ENCODE assay signal across 8 cellular contexts in genomic region chr12:94872671-94873367, GRCh38.
DNase-seq lines count a peak whose midpoint lies in the region; ATAC-seq, FAIRE-seq and TF ChIP-seq lines count a peak whose summit lies in the region.

No MANE protein-coding gene starts in this region.

- peaks cover 68% of the 10 kb centered on the region for H3K27me3 Mint-ChIP-seq in activated T-helper 17 cell treated with anti-CD3 and anti-CD28 coated beads, Interleukin-2, amount 50 U/mL, for 72 hours

- peak overlapping the region; percentile 48 for H3K4me3 Mint-ChIP-seq in activated T-helper 17 cell treated with anti-CD3 and anti-CD28 coated beads, Interleukin-2, amount 50 U/mL, for 72 hours

- FAIRE-seq in A549 (lab: Jason Lieb, UNC) = no peak

- POLR2A ChIA-PET in A549 (lab: Yijun Ruan, JAX) = no interaction called here

- H3K27ac Mint-ChIP-seq in activated T-helper 17 cell treated with anti-CD3 and anti-CD28 coated beads, Interleukin-2, amount 50 U/mL, for 72 hours = no peak overlapping the region

- ATAC-seq in A549 (peak in 1 of 2 experiments; percentile 18; a peak in 3 of 6 replicates), GM18868 (IDR thresholded peaks at IDR 0.05; ENCODE audit: unreplicated experiment) (peak; percentile 21), HG03045 (IDR thresholded peaks at IDR 0.05; ENCODE audit: unreplicated experiment) (peak; percentile 34), lung (ENCODE audit: insufficient read depth, low FRiP score) (no peak), GM21367 (IDR thresholded peaks at IDR 0.05; ENCODE audit: unreplicated experiment) (no peak)
- no peak for ATAC-seq in activated T-helper 17 cell treated with anti-CD3 and anti-CD28 coated beads, Interleukin-2, amount 50 U/mL, for 72 hours (replicated peaks)

- WGBS in A549 (ENCODE audit: missing lambda C conversion rate) = 54% methylated on average over 14 of the region's 36 CpGs
- WGBS in lung, 2 donors = 10 to 11% methylated on average over 29 to 36 of the region's 36 CpGs

- H3K4me1 Mint-ChIP-seq in activated T-helper 17 cell treated with anti-CD3 and anti-CD28 coated beads, Interleukin-2, amount 50 U/mL, for 72 hours = peaks cover 11% of the 10 kb centered on the region

- no peaks in the 10 kb centered on the region for H3K27me3 ChIP-seq in lung (ENCODE audit: control insufficient read depth, insufficient read depth)

- H3K9me3 ChIP-seq in A549 = no peaks in the 10 kb centered on the region
- H3K9me3 ChIP-seq in lung (ENCODE audit: control insufficient read depth in 2 of 2, insufficient read depth in 1 of 2, low read length in 1 of 2) = no peaks in the 10 kb centered on the region

- TF ChIP-seq CTCF in A549 (IDR thresholded peaks at IDR 0.05) (no peak), lung (IDR thresholded peaks at IDR 0.05; ENCODE audit: control extremely low read depth, extremely low read depth) (no peak)

- TF ChIP-seq RAD21 in A549 (conservative IDR thresholded peaks at IDR 0.05 in 1 of 2, IDR thresholded peaks at IDR 0.05 in 1 of 2) = no peak

- no peak for TF ChIP-seq POLR2A in A549 (IDR thresholded peaks at IDR 0.05; ENCODE audit: low read length)

- peaks cover 19% of the 10 kb centered on the region; the same call in 2 of the 3 replicates for H3K4me1 ChIP-seq in A549
- peaks cover 0 to 14% of the 10 kb centered on the region in 2 donors for H3K4me1 ChIP-seq in lung (ENCODE audit: control insufficient read depth in 2 of 2, insufficient read depth in 2 of 2, low read length in 2 of 2)

- TF ChIP-seq EP300 in A549 (IDR thresholded peaks at IDR 0.05) = no peak

- no peaks in the 10 kb centered on the region for H3K36me3 Mint-ChIP-seq in activated T-helper 17 cell treated with anti-CD3 and anti-CD28 coated beads, Interleukin-2, amount 50 U/mL, for 72 hours (ENCODE audit: low read depth)

- no peaks in the 10 kb centered on the region for H3K36me3 ChIP-seq in lung (ENCODE audit: control insufficient read depth in 2 of 2, insufficient read depth in 2 of 2, low read length in 2 of 2)

- no peaks in the 10 kb centered on the region for H3K9me3 Mint-ChIP-seq in activated T-helper 17 cell treated with anti-CD3 and anti-CD28 coated beads, Interleukin-2, amount 50 U/mL, for 72 hours

- peak overlapping the region; percentile 99 for H3K4me2 ChIP-seq in A549

- H3K4me3 ChIP-seq in A549 (peak overlapping the region; percentile 63), lung (peak overlapping the region; percentile 35)

- no peak for DNase-seq in A549 (ENCODE audit: low read depth in 1 of 2, low spot score in 1 of 2)
- DNase-seq in lung (ENCODE audit: low spot score) = no peak
- DNase-seq in medulla oblongata (ENCODE audit: extremely low spot score) = no peak
- DNase-seq in stimulated activated CD4-positive, alpha-beta T cell treated with anti-CD3 and anti-CD28 coated beads, Interleukin-1b, Interleukin-23, amount 100 ng/mL, for 48 hours = no peak

- CTCF ChIA-PET in A549 (lab: Yijun Ruan, JAX) = interaction anchor here (0.9 to 1.6 kb wide), 3 partner anchors 54 to 326 kb away, joined by 3 read pairs; no protein-coding TSS in a partner anchor

- peak overlapping the region in 1 of 2 experiments; percentile 70; a peak in 3 of 6 replicates for H3K27ac ChIP-seq in A549
- H3K27ac ChIP-seq in lung (ENCODE audit: low read depth in 1 of 2, low read length in 1 of 2) = no peak overlapping the region

TF ChIP-seq in A549, 52 proteins besides CTCF, POLR2A, EP300 and RAD21:
- TF ChIP-seq, protein P1, sequence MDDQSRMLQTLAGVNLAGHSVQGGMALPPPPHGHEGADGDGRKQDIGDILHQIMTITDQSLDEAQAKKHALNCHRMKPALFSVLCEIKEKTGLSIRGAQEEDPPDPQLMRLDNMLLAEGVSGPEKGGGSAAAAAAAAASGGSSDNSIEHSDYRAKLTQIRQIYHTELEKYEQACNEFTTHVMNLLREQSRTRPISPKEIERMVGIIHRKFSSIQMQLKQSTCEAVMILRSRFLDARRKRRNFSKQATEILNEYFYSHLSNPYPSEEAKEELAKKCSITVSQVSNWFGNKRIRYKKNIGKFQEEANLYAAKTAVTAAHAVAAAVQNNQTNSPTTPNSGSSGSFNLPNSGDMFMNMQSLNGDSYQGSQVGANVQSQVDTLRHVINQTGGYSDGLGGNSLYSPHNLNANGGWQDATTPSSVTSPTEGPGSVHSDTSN (IDR thresholded peaks at IDR 0.05) = no peak
- TF ChIP-seq CBX8 (IDR thresholded peaks at IDR 0.05) = 0 out of 2 replicates have a peak, but pooled peaks have one; percentile 16

Comparison
In these comparisons a context has a peak if more than half of its experiments do, and no peak if none do; other contexts are left out.
1. ATAC-seq: peak in GM18868 (single experiment) and HG03045 (single experiment); none in activated T-helper 17 cell treated with anti-CD3 and anti-CD28 coated beads, Interleukin-2, amount 50 U/mL, for 72 hours (single experiment), lung (single experiment) and GM21367 (single experiment).